ENCODE assay signal across 2 cellular contexts in genomic region chr12:62693291-62694040, GRCh38.
TF ChIP-seq lines count a peak whose summit lies in the region.

No MANE protein-coding gene starts in this region.

TF ChIP-seq in SK-N-SH, 30 proteins besides CTCF, POLR2A, EP300 and RAD21 (continued from another document):
- TF ChIP-seq ZBTB33 (IDR thresholded peaks at IDR 0.05; ENCODE audit: borderline replicate concordance, low read depth) = no peak
- no peak for TF ChIP-seq GATA2 (CRISPR knock-in tag; IDR thresholded peaks at IDR 0.05)
- no peak for TF ChIP-seq FOXJ3 (CRISPR knock-in tag; IDR thresholded peaks at IDR 0.05)
- no peak for TF ChIP-seq TAF1 (IDR thresholded peaks at IDR 0.05; ENCODE audit: borderline replicate concordance, low read depth, low read length)
- no peak for TF ChIP-seq POLR2AphosphoS5 (IDR thresholded peaks at IDR 0.05; ENCODE audit: low read depth, low read length)
- TF ChIP-seq REST (IDR thresholded peaks at IDR 0.05; ENCODE audit: low read depth, low read length) = no peak
- no peak for TF ChIP-seq FOSL2 (IDR thresholded peaks at IDR 0.05; ENCODE audit: borderline replicate concordance, low read depth)
- TF ChIP-seq RFX5 (IDR thresholded peaks at IDR 0.05; ENCODE audit: low read length) = no peak
- TF ChIP-seq FOXM1 (IDR thresholded peaks at IDR 0.05; ENCODE audit: low read depth) = no peak
- no peak for TF ChIP-seq YY1 (IDR thresholded peaks at IDR 0.05; ENCODE audit: low read depth)
- TF ChIP-seq GABPA (IDR thresholded peaks at IDR 0.05; ENCODE audit: low read depth) = no peak

TF ChIP-seq in SK-N-SH treated with all-trans-retinoic acid at 6 μM for 48 hours, 23 proteins besides CTCF, POLR2A, EP300 and RAD21 (continued from another document):
- no peak for TF ChIP-seq POU6F1 (CRISPR knock-in tag; IDR thresholded peaks at IDR 0.05; ENCODE audit: borderline replicate concordance, low read depth)
- no peak for TF ChIP-seq TOX (CRISPR knock-in tag; IDR thresholded peaks at IDR 0.05; ENCODE audit: borderline replicate concordance)
- no peak for TF ChIP-seq ZNF565 (CRISPR knock-in tag; conservative IDR thresholded peaks at IDR 0.05; ENCODE audit: low read depth)
- TF ChIP-seq ZNF70 (CRISPR knock-in tag; IDR thresholded peaks at IDR 0.05) = no peak
- no peak for TF ChIP-seq GLIS3 (CRISPR knock-in tag; IDR thresholded peaks at IDR 0.05)
- TF ChIP-seq CREB5 (CRISPR knock-in tag; IDR thresholded peaks at IDR 0.05; ENCODE audit: low read depth) = no peak
- no peak for TF ChIP-seq ARNTL (CRISPR knock-in tag; IDR thresholded peaks at IDR 0.05; ENCODE audit: borderline replicate concordance, low read depth)
- TF ChIP-seq CSRNP3 (CRISPR knock-in tag; IDR thresholded peaks at IDR 0.05) = no peak
- no peak for TF ChIP-seq BACH2 (CRISPR knock-in tag; IDR thresholded peaks at IDR 0.05; ENCODE audit: borderline replicate concordance)
- no peak for TF ChIP-seq RARB (CRISPR knock-in tag; IDR thresholded peaks at IDR 0.05)
- TF ChIP-seq PATZ1 (CRISPR knock-in tag; IDR thresholded peaks at IDR 0.05; ENCODE audit: borderline replicate concordance) = no peak
- TF ChIP-seq TSHZ2 (CRISPR knock-in tag; IDR thresholded peaks at IDR 0.05) = no peak
- TF ChIP-seq CSDC2 (CRISPR knock-in tag; IDR thresholded peaks at IDR 0.05) = no peak
- no peak for TF ChIP-seq ZFP3 (CRISPR knock-in tag; IDR thresholded peaks at IDR 0.05)
- no peak for TF ChIP-seq ZC3H10 (CRISPR knock-in tag; IDR thresholded peaks at IDR 0.05)
- no peak for TF ChIP-seq PPARA (CRISPR knock-in tag; IDR thresholded peaks at IDR 0.05; ENCODE audit: borderline replicate concordance)
